Comparison of ENCODE assay signal across 21 cellular contexts in genomic region chr7:93205046-93205445, GRCh38. TPM values are rescaled to one million over a fixed set of nuclear protein-coding genes. Genes with fewer than 3 reads are reported as not detected.
"Had no signal": no experiment of that assay in that cellular context is flagged by ENCODE, and none has a peak within 500 bp of the region (broad histone marks: within the 10 kb centered on the region; RNA-seq: fewer than 3 reads in every experiment).

No MANE protein-coding gene starts in this region.

- H2AFZ ChIP-seq: PC-9 had no signal

- H3K36me3 Mint-ChIP-seq: T-cell had no signal

- H3K36me3 ChIP-seq: Peyer's patch, SJCRH30 had no signal

- H3K9me3 Mint-ChIP-seq: T-cell had no signal

- H3K4me1 ChIP-seq: Peyer's patch, SJCRH30 had no signal

- H3K4me1 Mint-ChIP-seq: T-cell had no signal

- H3K27ac Mint-ChIP-seq: T-cell had no signal

- H3K4me3 ChIP-seq: PC-9, Peyer's patch, SJCRH30, SK-N-MC had no signal

- H3K27me3 ChIP-seq: Peyer's patch had no signal

- H3K27ac ChIP-seq: PC-9, Peyer's patch, SJCRH30, SK-N-MC had no signal

- H3K4me2 ChIP-seq: PC-9 had no signal

- H3K9me3 ChIP-seq: Peyer's patch, SJCRH30 had no signal

- H3K4me3 Mint-ChIP-seq: T-cell had no signal

- DNase-seq: KBM-7; MV-4-11; NCI-H1048; NCI-H1436 treated with DMSO at 0.1 percent for 48 hours; NCI-H1694; NCI-H187 treated with DMSO at 0.1 percent for 48 hours; NCI-H2171 treated with DMSO at 0.1 percent for 48 hours; NCI-H345; NCI-H446 treated with DMSO at 0.1 percent for 48 hours; NCI-H82; NK-92 treated with Interleukin-12 subunit alpha and Interleukin-12 subunit beta, amount 100 ng/mL, for 24 hours; PC-9; Peyer's patch; SHP77 treated with DMSO at 0.1 percent for 48 hours; SJCRH30; SW 1271; T-cell had no signal

RNA-seq across cellular contexts. Expression of gene HEPACAM2, which starts 21.2 kb away (rescaled TPM):
- total RNA-seq: OCI-LY7, PC-9, Right ventricle myocardium inferior, RPMI7951 had no signal
